In genomic region chr1:156055343-156055645, GRCh38 we compare ENCODE assay signal across 1 cellular context.
TF ChIP-seq lines count a peak whose summit lies in the region.

No MANE protein-coding gene starts in this region.

TF ChIP-seq in K562, 482 proteins besides CTCF, POLR2A, EP300 and RAD21:
- TF ChIP-seq SIRT6 (IDR thresholded peaks at IDR 0.05; ENCODE audit: low read depth, low read length) = no peak
- TF ChIP-seq POLR2AphosphoS5 (IDR thresholded peaks at IDR 0.05; ENCODE audit: control insufficient read depth, insufficient read depth, low read depth, low read length) = 0 out of 2 replicates have a peak, but pooled peaks have one; percentile 3
- TF ChIP-seq HMBOX1 (IDR thresholded peaks at IDR 0.05) = peak; percentile 14; the same call in 1 of the 2 replicates
- TF ChIP-seq STAT6 (CRISPR knock-in tag; IDR thresholded peaks at IDR 0.05) = 0 out of 2 replicates have a peak, but pooled peaks have one; percentile 53
- TF ChIP-seq HEY1 (CRISPR knock-in tag; IDR thresholded peaks at IDR 0.05; ENCODE audit: borderline replicate concordance) = no peak
- peak; percentile 90; the same call in 1 of the 2 replicates for TF ChIP-seq KAT7 (CRISPR knock-in tag; IDR thresholded peaks at IDR 0.05; ENCODE audit: borderline replicate concordance)
